16 cellular contexts compared by ENCODE assay signal in the genomic region with DNA sequence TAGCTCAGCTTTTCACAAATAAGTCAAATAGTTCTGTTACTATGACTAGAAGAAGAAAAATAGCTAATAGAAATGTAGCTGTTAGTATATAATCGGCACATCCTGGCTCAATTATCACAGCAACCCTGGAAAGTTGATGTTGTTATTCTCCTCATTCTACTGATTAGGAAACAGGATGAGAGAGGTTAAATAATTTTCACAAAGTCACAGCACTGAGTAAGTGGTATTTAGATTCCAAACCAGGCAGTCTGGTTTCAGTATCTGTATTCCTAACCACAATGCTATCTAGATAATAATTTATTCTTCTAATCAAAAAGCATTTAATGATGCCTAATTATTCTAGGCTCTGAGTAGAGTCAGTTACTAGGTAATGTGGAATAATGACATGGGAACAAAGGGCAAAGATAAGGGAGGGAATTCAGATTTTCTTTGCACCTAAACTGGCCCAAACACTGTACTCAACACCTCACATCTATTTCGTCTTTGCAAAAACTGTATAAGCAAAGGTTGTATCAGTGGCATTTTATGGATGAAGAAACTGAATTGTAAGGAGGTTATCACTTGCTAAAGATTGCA. TPM values are rescaled to one million over a fixed set of nuclear protein-coding genes. Genes with fewer than 3 reads are reported as not detected.
A peak's percentile ranks its signal among the peaks of the same experiment; 100 is the strongest.
DNase-seq lines count a peak whose midpoint lies in the region; ATAC-seq, FAIRE-seq and TF ChIP-seq lines count a peak whose summit lies in the region.
"Had no signal": no experiment of that assay in that cellular context is flagged by ENCODE, and none has a peak within 500 bp of the region (broad histone marks: within the 10 kb centered on the region; RNA-seq: fewer than 3 reads in every experiment).

No MANE protein-coding gene starts in this region.

- H4K20me1 ChIP-seq in HepG2 (ENCODE audit: insufficient read depth, low read length) = no peaks in the 10 kb centered on the region

- no peak overlapping the region for H2AFZ ChIP-seq in HepG2 (ENCODE audit: low read length)
- no peak overlapping the region for H2AFZ ChIP-seq in parathyroid adenoma

- H3K79me2 ChIP-seq in HepG2 (ENCODE audit: insufficient read depth, low read length) (no peaks in the 10 kb centered on the region), parathyroid adenoma (no peaks in the 10 kb centered on the region)

- H3K4me3 ChIP-seq in liver (ENCODE audit: low read depth in 1 of 3, low read length in 3 of 3) (no peak overlapping the region), HepG2 (replicated peaks in 1 of 3; ENCODE audit: insufficient read depth in 1 of 3, low read depth in 2 of 3, low read length in 3 of 3) (no peak overlapping the region), foreskin fibroblast (ENCODE audit: low read depth in 1 of 2, low read length in 2 of 2) (no peak overlapping the region), parathyroid adenoma (ENCODE audit: low read depth, low read length) (no peak overlapping the region), vagina (no peak overlapping the region)

- H3K9ac ChIP-seq in liver (ENCODE audit: low read depth in 1 of 2, low read length in 2 of 2) (no peak overlapping the region), HepG2 (ENCODE audit: insufficient read depth, low read depth, low read length) (no peak overlapping the region), parathyroid adenoma (no peak overlapping the region)

- H3K27me3 ChIP-seq in liver (ENCODE audit: control insufficient read depth in 4 of 4, insufficient read depth in 4 of 4, low read length in 3 of 4) (no peaks in the 10 kb centered on the region), HepG2 (ENCODE audit: control insufficient read depth in 1 of 2, insufficient read depth in 2 of 2, low read length in 2 of 2) (0 out of 5 replicates have a peak, but pooled peaks cover 0 to 7% of the 10 kb centered on the region in 2 experiments), parathyroid adenoma (ENCODE audit: control insufficient read depth, insufficient read depth, low read length) (no peaks in the 10 kb centered on the region), vagina (no peaks in the 10 kb centered on the region)
- H3K27me3 ChIP-seq: adrenal gland had no signal

- no peak for TF ChIP-seq CTCF in liver (IDR thresholded peaks at IDR 0.05; ENCODE audit: low read depth, low read length, missing input control)
- TF ChIP-seq CTCF in HepG2 (CRISPR knock-in tag; IDR thresholded peaks at IDR 0.05) = no peak
- TF ChIP-seq CTCF in foreskin fibroblast (IDR thresholded peaks at IDR 0.05; ENCODE audit: low read depth, low read length) = no peak
- no peak for TF ChIP-seq CTCF in parathyroid adenoma (IDR thresholded peaks at IDR 0.05)
- TF ChIP-seq CTCF in vagina (IDR thresholded peaks at IDR 0.05) = no peak
- no peak for TF ChIP-seq CTCF in activated CD8-positive, alpha-beta T cell treated with anti-CD3 and anti-CD28 coated beads for 36 hours (IDR thresholded peaks at IDR 0.05)

- no peak for FAIRE-seq in HepG2 (lab: Jason Lieb, UNC)
- FAIRE-seq: GM19239 had no signal

- no peak overlapping the region for H3K27ac Mint-ChIP-seq in activated CD8-positive, alpha-beta T cell treated with anti-CD3 and anti-CD28 coated beads for 36 hours

- peaks cover 4 to 21% (median 14%) of the 10 kb centered on the region in 4 donors for H3K4me1 ChIP-seq in liver (ENCODE audit: control insufficient read depth in 4 of 4, insufficient read depth in 4 of 4, low read length in 3 of 4)
- no peaks in the 10 kb centered on the region for H3K4me1 ChIP-seq in HepG2 (ENCODE audit: insufficient read depth, low read length)
- peaks cover 11% of the 10 kb centered on the region for H3K4me1 ChIP-seq in parathyroid adenoma
- peaks cover 15% of the 10 kb centered on the region for H3K4me1 ChIP-seq in vagina

- H3K27me3 Mint-ChIP-seq in activated CD8-positive, alpha-beta T cell treated with anti-CD3 and anti-CD28 coated beads for 36 hours = no peaks in the 10 kb centered on the region
- H3K27me3 Mint-ChIP-seq: activated CD4-positive, alpha-beta T cell treated with anti-CD3 and anti-CD28 coated beads, Interleukin-2, amount 10 ng/mL, durations not matched to agents 7 days and 5 days had no signal

- H3K4me1 Mint-ChIP-seq in activated CD8-positive, alpha-beta T cell treated with anti-CD3 and anti-CD28 coated beads for 36 hours (ENCODE audit: low read depth) = peaks cover 27% of the 10 kb centered on the region

- POLR2A ChIA-PET in HepG2 (lab: Yijun Ruan, JAX) = no interaction called here
- POLR2A ChIA-PET in activated CD8-positive, alpha-beta T cell treated with anti-CD3 and anti-CD28 coated beads for 36 hours (lab: Charles Lee) = interaction anchor here (0.6 kb wide), 1 partner anchor 114 kb away, joined by 3 read pairs; no protein-coding TSS in a partner anchor

- no peaks in the 10 kb centered on the region for H3K9me3 ChIP-seq in liver (ENCODE audit: control insufficient read depth in 4 of 4, low read length in 3 of 4)
- no peaks in the 10 kb centered on the region for H3K9me3 ChIP-seq in HepG2 (ENCODE audit: low read length)
- no peaks in the 10 kb centered on the region for H3K9me3 ChIP-seq in parathyroid adenoma (ENCODE audit: control insufficient read depth, low read length)
- no peaks in the 10 kb centered on the region for H3K9me3 ChIP-seq in vagina
- H3K9me3 ChIP-seq: adrenal gland had no signal

- H3K36me3 Mint-ChIP-seq in activated CD8-positive, alpha-beta T cell treated with anti-CD3 and anti-CD28 coated beads for 36 hours (ENCODE audit: low read depth) = peaks cover 3% of the 10 kb centered on the region

- 36% methylated on average over 2 of the region's 2 CpGs for WGBS in liver
- WGBS in HepG2 (ENCODE audit: low lambda C conversion rate) = 0% methylated on average over 2 of the region's 2 CpGs

- DNase-seq in HepG2 (ENCODE audit: low spot score) = no peak
- peak; percentile 6 to 27 for DNase-seq in foreskin fibroblast
- no peak for DNase-seq in vagina (ENCODE audit: extremely low spot score in 2 of 2)
- DNase-seq in SW 1271 (lab: John Stamatoyannopoulos, UW) = no peak
- no peak for DNase-seq in activated CD8-positive, alpha-beta T cell treated with anti-CD3 and anti-CD28 coated beads for 36 hours
- DNase-seq: activated CD4-positive, alpha-beta T cell treated with anti-CD3 and anti-CD28 coated beads, Interleukin-2, amount 10 ng/mL, durations not matched to agents 7 days and 5 days; islet precursor cell; stimulated activated CD4-positive, alpha-beta T cell treated with anti-CD3 and anti-CD28 coated beads, Interleukin-4, amount 100 ng/mL, for 24 hours had no signal

- BruUV-seq in HepG2 (replicated peaks; lab: Mats Ljungman, UMichigan) = no TSS peak

- CTCF ChIA-PET in HepG2 (lab: Yijun Ruan, JAX; ENCODE audit: low intra/inter-chr PET ratio, low total read pairs) = no interaction called here
- CTCF ChIA-PET in activated CD8-positive, alpha-beta T cell treated with anti-CD3 and anti-CD28 coated beads for 36 hours (lab: Charles Lee) = interaction anchor here (1.7 kb wide), 1 partner anchor 323 kb away, joined by 5 read pairs; no protein-coding TSS in a partner anchor

- H3K36me3 ChIP-seq in liver (ENCODE audit: control insufficient read depth in 4 of 4, insufficient read depth in 3 of 4, low read depth in 1 of 4, low read length in 3 of 4) = no peaks in the 10 kb centered on the region
- no peaks in the 10 kb centered on the region for H3K36me3 ChIP-seq in HepG2 (replicated peaks in 1 of 2; ENCODE audit: control insufficient read depth in 1 of 2, insufficient read depth in 2 of 2, low read length in 2 of 2)
- no peaks in the 10 kb centered on the region for H3K36me3 ChIP-seq in parathyroid adenoma (ENCODE audit: control insufficient read depth, insufficient read depth, low read length)
- no peaks in the 10 kb centered on the region for H3K36me3 ChIP-seq in vagina
- H3K36me3 ChIP-seq: adrenal gland had no signal

- intact Hi-C loops in HepG2 (cut with micrococcal nuclease; ENCODE audit: unreplicated experiment) = loop anchor here (10.0 kb wide), 1 partner anchor 322 kb away; no protein-coding TSS in a partner anchor
- intact Hi-C loops in vagina (cut with DNase I) = no loop called here
- intact Hi-C loops in activated CD8-positive, alpha-beta T cell treated with anti-CD3 and anti-CD28 coated beads for 36 hours (cut with micrococcal nuclease) = loop anchor here (10.0 kb wide), 1 partner anchor 228 kb away; no protein-coding TSS in a partner anchor

- no peak for ATAC-seq in HepG2
- ATAC-seq in activated CD8-positive, alpha-beta T cell treated with anti-CD3 and anti-CD28 coated beads for 36 hours = no peak
- ATAC-seq in GM18861 (IDR thresholded peaks at IDR 0.05; ENCODE audit: unreplicated experiment) = no peak
- ATAC-seq: activated T-cell treated with anti-CD3 and anti-CD28 coated beads, Interleukin-2, amount 50 U/mL, for 4 hours had no signal

- TF ChIP-seq POLR2A in HepG2 (IDR thresholded peaks at IDR 0.05; ENCODE audit: insufficient read depth in 1 of 2, low read depth in 2 of 2, low read length in 2 of 2) (no peak), vagina (IDR thresholded peaks at IDR 0.05) (no peak)

- no peak for TF ChIP-seq RAD21 in liver (IDR thresholded peaks at IDR 0.05)
- no peak for TF ChIP-seq RAD21 in HepG2 (CRISPR knock-in tag; IDR thresholded peaks at IDR 0.05)

- in situ Hi-C loops in HepG2 (cut with HindIII; ENCODE audit: extremely low pct_ligation_motif_present, low pct_unique_long_range_greater_than_20kb) = loop anchor here (10.0 kb wide), 1 partner anchor 368 kb away; no protein-coding TSS in a partner anchor

- H3K4me2 ChIP-seq in HepG2 (ENCODE audit: low read depth, low read length) (no peak overlapping the region), parathyroid adenoma (ENCODE audit: low read length) (no peak overlapping the region)

- TF ChIP-seq EP300 in HepG2 (IDR thresholded peaks at IDR 0.05; ENCODE audit: low read depth in 2 of 2, low read length in 2 of 2) = no peak
- no peak for TF ChIP-seq EP300 in HepG2 (CRISPR knock-in tag; IDR thresholded peaks at IDR 0.05; ENCODE audit: borderline replicate concordance)

- H3K27ac ChIP-seq in liver (ENCODE audit: low read depth in 1 of 2, low read length in 2 of 2) (peak overlapping the region; percentile 48 to 62), HepG2 (ENCODE audit: extremely low read length, insufficient read depth, low read length) (no peak overlapping the region), parathyroid adenoma (peak overlapping the region; percentile 59), vagina (peak overlapping the region; percentile 60)

- no peak overlapping the region for H3K4me3 Mint-ChIP-seq in activated CD8-positive, alpha-beta T cell treated with anti-CD3 and anti-CD28 coated beads for 36 hours
- H3K4me3 Mint-ChIP-seq: activated CD4-positive, alpha-beta T cell treated with anti-CD3 and anti-CD28 coated beads, Interleukin-2, amount 10 ng/mL, durations not matched to agents 7 days and 5 days; activated T-cell treated with anti-CD3 and anti-CD28 coated beads, Interleukin-2, amount 50 U/mL, for 4 hours had no signal

- H3K9me3 Mint-ChIP-seq in activated CD8-positive, alpha-beta T cell treated with anti-CD3 and anti-CD28 coated beads for 36 hours = peaks cover 2% of the 10 kb centered on the region
- H3K9me3 Mint-ChIP-seq: T-helper 1 cell treated with Interleukin-12 subunit alpha and Interleukin-12 subunit beta and Interleukin-4 antibody, amounts not matched to agents 30 μg/mL and 1 μg/mL, for 36 hours had no signal

RNA-seq across cellular contexts. Expression of gene PDE7B, which starts 51.3 kb away (rescaled TPM):
- total RNA-seq in liver = 1 to 10 TPM in 1 of 2 donors, under 1 TPM in 1; 0.75 to 5.2 TPM
- polyA plus RNA-seq in liver = 1 to 10 TPM; 1.0 to 1.5 TPM
- not detected in 2 replicates for total RNA-seq in HepG2 (2016; rRNA removed; fragmentation: Illumina TruSeq; extraction: Trizol)
- total RNA-seq in HepG2 (2016; cell fraction: cytosol; rRNA removed; fragmentation: Illumina TruSeq; extraction: Trizol; ENCODE audit: low read depth) = not detected in 2 replicates
- total RNA-seq in HepG2 (2016; cell fraction: insoluble cytoplasmic fraction; rRNA removed; fragmentation: Illumina TruSeq; extraction: Trizol) = not detected in 2 replicates
- total RNA-seq in HepG2 (2016; cell fraction: membrane; rRNA removed; fragmentation: Illumina TruSeq; extraction: Trizol) = not detected in 2 replicates
- not detected in 2 replicates for total RNA-seq in HepG2 (2016; cell fraction: nucleus; rRNA removed; fragmentation: Illumina TruSeq; extraction: Trizol)
- polyA plus RNA-seq in HepG2 (2011; rRNA removed) = not detected in 2 replicates
- polyA plus RNA-seq in HepG2 (2011; cell fraction: cytosol; rRNA removed) = not detected in 2 replicates
- not detected in 2 replicates for polyA plus RNA-seq in HepG2 (2011; cell fraction: nucleus; rRNA removed)
- polyA plus RNA-seq in HepG2 (2012) = not detected in 2 replicates
- polyA plus RNA-seq in HepG2 (2016; cell fraction: cytosol; fragmentation: Illumina TruSeq; extraction: Trizol; ENCODE audit: low read depth) = not detected in 2 replicates
- polyA plus RNA-seq in HepG2 (2016; cell fraction: insoluble cytoplasmic fraction; fragmentation: Illumina TruSeq; extraction: Trizol; ENCODE audit: low read depth) = not detected in 2 replicates
- polyA plus RNA-seq in HepG2 (2016; cell fraction: membrane; fragmentation: Illumina TruSeq; extraction: Trizol; ENCODE audit: low read depth) = not detected in 2 replicates
- polyA plus RNA-seq in HepG2 (2016; cell fraction: nucleus; fragmentation: Illumina TruSeq; extraction: Trizol; ENCODE audit: insufficient read depth, low read depth) = not detected in 2 replicates
- 14.3 TPM in 1 of 2 replicates, not detected in the other for polyA minus RNA-seq in HepG2 (2011; rRNA and poly(A)+ RNA removed; ENCODE audit: low replicate concordance)
- not detected in 2 replicates for polyA minus RNA-seq in HepG2 (2011; cell fraction: cytosol; rRNA and poly(A)+ RNA removed)
- polyA minus RNA-seq in HepG2 (2011; cell fraction: nucleus; rRNA and poly(A)+ RNA removed) = not detected in 2 replicates
- total RNA-seq in vagina = 6.9 TPM
- total RNA-seq in activated CD8-positive, alpha-beta T cell treated with anti-CD3 and anti-CD28 coated beads for 36 hours = under 1 TPM; 0.58 to 0.68 TPM
- total RNA-seq: A673 had no signal

Comparison
In these comparisons a context has a peak if more than half of its experiments do, and no peak if none do; other contexts are left out.
1. DNase-seq: peak in foreskin fibroblast (2 of 2); none in HepG2 (single experiment), vagina (0 of 2), SW 1271 (0 of 2) and activated CD8-positive, alpha-beta T cell treated with anti-CD3 and anti-CD28 coated beads for 36 hours (single experiment).